9 cellular contexts compared by ENCODE assay signal in genomic region chr13:31044658-31045620, GRCh38.
DNase-seq lines count a peak whose midpoint lies in the region; ATAC-seq and TF ChIP-seq lines count a peak whose summit lies in the region.
"Had no signal": no experiment of that assay in that cellular context is flagged by ENCODE, and none has a peak within 500 bp of the region (broad histone marks: within the 10 kb centered on the region; RNA-seq: fewer than 3 reads in every experiment).

No MANE protein-coding gene starts in this region.

- no peaks in the 10 kb centered on the region for H3K9me3 Mint-ChIP-seq in brain

- no peaks in the 10 kb centered on the region for H3K4me1 Mint-ChIP-seq in brain

- no peaks in the 10 kb centered on the region for H3K36me3 Mint-ChIP-seq in brain
- H3K36me3 Mint-ChIP-seq: naive B cell had no signal

- no peak overlapping the region for H3K4me3 ChIP-seq in GM12865 (ENCODE audit: low read depth, low read length)
- no peak overlapping the region for H3K4me3 ChIP-seq in MG63

- no peaks in the 10 kb centered on the region for H3K27me3 Mint-ChIP-seq in brain

- peak overlapping the region in 3 of 5 experiments; percentile 12 to 22 (median 16) for H3K4me3 Mint-ChIP-seq in brain

- H3K36me3 ChIP-seq in MG63: no peaks in the 10 kb centered on the region

- no peak for ATAC-seq in HG02884 (IDR thresholded peaks at IDR 0.05; ENCODE audit: unreplicated experiment)

- no peaks in the 10 kb centered on the region for H3K9me3 ChIP-seq in MG63

- TF ChIP-seq CTCF in GM12865 (IDR thresholded peaks at IDR 0.05; ENCODE audit: insufficient read depth, low read depth, low read length, missing control alignments) (no peak), brain (conservative IDR thresholded peaks at IDR 0.05) (no peak)

- DNase-seq in GM12865 (ENCODE audit: low read depth) (peak; percentile 37), NCI-H69 (lab: John Stamatoyannopoulos, UW) (peak; percentile 60), renal cortical epithelial cell (ENCODE audit: low read depth) (peak; percentile 27), DMS79 (lab: John Stamatoyannopoulos, UW) (no peak), MG63 (no peak)
- DNase-seq in effector CD4-positive, alpha-beta T cell: no peak

- H3K27me3 ChIP-seq in MG63: no peaks in the 10 kb centered on the region

- peak overlapping the region; percentile 46 to 83 (median 58) for H3K27ac Mint-ChIP-seq in brain

Comparison
In these comparisons a context has a peak if more than half of its experiments do, and no peak if none do; other contexts are left out.
1. DNase-seq: peak in GM12865 (single experiment), NCI-H69 (single experiment) and renal cortical epithelial cell (single experiment); none in DMS79 (single experiment), effector CD4-positive, alpha-beta T cell (single experiment) and MG63 (single experiment).